18 cellular contexts compared by ENCODE assay signal in genomic region chr4:94648699-94649098, GRCh38.
DNase-seq lines count a peak whose midpoint lies in the region; ATAC-seq, FAIRE-seq and TF ChIP-seq lines count a peak whose summit lies in the region.
"Had no signal": no experiment of that assay in that cellular context is flagged by ENCODE, and none has a peak within 500 bp of the region (broad histone marks: within the 10 kb centered on the region; RNA-seq: fewer than 3 reads in every experiment).

No MANE protein-coding gene starts in this region.

- H3K4me1 ChIP-seq in A549: peaks cover 63% of the 10 kb centered on the region
- no peaks in the 10 kb centered on the region for H3K4me1 ChIP-seq in HEK293 (ENCODE audit: control insufficient read depth, insufficient read depth, low read length)
- H3K4me1 ChIP-seq in A673 (ENCODE audit: insufficient read depth, low read length, poor library complexity, severe bottlenecking): peaks cover 8% of the 10 kb centered on the region

- H3K4me2 ChIP-seq in A549: no peak overlapping the region
- H3K4me2 ChIP-seq: GM23338 had no signal

- H3K4me1 Mint-ChIP-seq in chondrocyte (ENCODE audit: low read depth) (peaks cover 35% of the 10 kb centered on the region), osteocyte (ENCODE audit: unreplicated experiment) (peaks cover 22% of the 10 kb centered on the region)
- H3K4me1 Mint-ChIP-seq: CD4-positive, alpha-beta memory T cell; GM23338 had no signal

- H3K9me3 Mint-ChIP-seq in chondrocyte (ENCODE audit: low read depth) (no peaks in the 10 kb centered on the region), osteocyte (ENCODE audit: unreplicated experiment) (no peaks in the 10 kb centered on the region)
- H3K9me3 Mint-ChIP-seq: CD14-positive monocyte; CD4-positive, alpha-beta memory T cell; GM23338; HFFc6 had no signal

- H3K27ac Mint-ChIP-seq in chondrocyte (ENCODE audit: unreplicated experiment) (peak overlapping the region; percentile 29), osteocyte (ENCODE audit: unreplicated experiment) (peak overlapping the region; percentile 31)
- H3K27ac Mint-ChIP-seq: CD4-positive, alpha-beta memory T cell; GM23338 had no signal

- TF ChIP-seq EP300 in A549 (IDR thresholded peaks at IDR 0.05): no peak

- no peak for FAIRE-seq in A549 (lab: Jason Lieb, UNC)
- FAIRE-seq: GM12892, GM18507, H54 had no signal

- ATAC-seq in A549 (no peak), GM19035 (IDR thresholded peaks at IDR 0.05; ENCODE audit: unreplicated experiment) (no peak)
- ATAC-seq: GM23338 had no signal

- no peak for TF ChIP-seq POLR2A in A549 (IDR thresholded peaks at IDR 0.05; ENCODE audit: low read length)

- H3K27me3 Mint-ChIP-seq in chondrocyte (ENCODE audit: low read depth) (no peaks in the 10 kb centered on the region), osteocyte (ENCODE audit: unreplicated experiment) (no peaks in the 10 kb centered on the region)
- H3K27me3 Mint-ChIP-seq: CD4-positive, alpha-beta memory T cell had no signal

- H3K4me3 ChIP-seq in A549: no peak overlapping the region
- no peak overlapping the region for H3K4me3 ChIP-seq in HEK293 (ENCODE audit: low read depth, low read length)
- no peak overlapping the region for H3K4me3 ChIP-seq in A673 (ENCODE audit: low read depth, low read length, poor library complexity, severe bottlenecking)
- H3K4me3 ChIP-seq: GM23338 had no signal

- POLR2A ChIA-PET in A549 (lab: Yijun Ruan, JAX) (no interaction called here), HEK293 (lab: Yijun Ruan, JAX) (no interaction called here), A673 (lab: Charles Lee; ENCODE audit: low non-redundant PET) (no interaction called here)

- CTCF ChIA-PET in A549 (lab: Yijun Ruan, JAX): interaction anchor here (0.8 to 1.0 kb wide), 3 partner anchors 19 to 83 kb away, joined by 3 read pairs; no protein-coding TSS in a partner anchor
- CTCF ChIA-PET in HEK293 (lab: Yijun Ruan, JAX): no interaction called here
- CTCF ChIA-PET in A673 (lab: Charles Lee): no interaction called here

- no peaks in the 10 kb centered on the region for H3K27me3 ChIP-seq in A673 (replicated peaks; ENCODE audit: insufficient read depth, low read depth, low read length, poor library complexity)

- DNase-seq in A549 (ENCODE audit: low read depth in 1 of 2, low spot score in 1 of 2) (no peak), chondrocyte (ENCODE audit: low spot score) (no peak), osteocyte (ENCODE audit: extremely low spot score, unreplicated experiment) (no peak), A673 (ENCODE audit: low spot score) (no peak), NCI-H128 (lab: John Stamatoyannopoulos, UW; ENCODE audit: unreplicated experiment) (no peak)
- DNase-seq: AML-193; CD4-positive, alpha-beta memory T cell; DMS153; DMS79; GDM1; HFFc6 had no signal

- H3K27ac ChIP-seq in A549 (peak overlapping the region; percentile 84 to 88), HEK293 (ENCODE audit: extremely low read depth, low read depth, low read length) (no peak overlapping the region), A673 (ENCODE audit: low read depth, low read length, poor library complexity, severe bottlenecking) (no peak overlapping the region)

- H3K9me3 ChIP-seq in A549 (no peaks in the 10 kb centered on the region), HEK293 (ENCODE audit: control insufficient read depth, insufficient read depth, low read depth, low read length) (no peaks in the 10 kb centered on the region), A673 (ENCODE audit: low read depth, low read length, poor library complexity, severe bottlenecking) (no peaks in the 10 kb centered on the region)

- peaks cover 0 to 3% of the 10 kb centered on the region in 2 experiments; a peak in 1 of 3 replicates for H3K36me3 ChIP-seq in HEK293 (ENCODE audit: control insufficient read depth in 2 of 2, insufficient read depth in 1 of 2, low read length in 2 of 2)
- H3K36me3 ChIP-seq in A673 (ENCODE audit: insufficient read depth, low read length, poor library complexity, severe bottlenecking): peaks cover 17% of the 10 kb centered on the region

- no peak for TF ChIP-seq RAD21 in A549 (conservative IDR thresholded peaks at IDR 0.05 in 1 of 2, IDR thresholded peaks at IDR 0.05 in 1 of 2)

- H3K4me3 Mint-ChIP-seq in chondrocyte (ENCODE audit: unreplicated experiment) (no peak overlapping the region), osteocyte (ENCODE audit: unreplicated experiment) (no peak overlapping the region)
- H3K4me3 Mint-ChIP-seq: CD14-positive monocyte; CD4-positive, alpha-beta memory T cell; GM23338; HFFc6 had no signal

- TF ChIP-seq CTCF in A549 (IDR thresholded peaks at IDR 0.05) (no peak), HEK293 (tag by site-specific recombination; IDR thresholded peaks at IDR 0.05) (no peak), chondrocyte (IDR thresholded peaks at IDR 0.05) (no peak), osteocyte (IDR thresholded peaks at IDR 0.05) (no peak), A673 (conservative IDR thresholded peaks at IDR 0.05; ENCODE audit: low read depth, low read length) (no peak)

- intact Hi-C loops in A673 (cut with micrococcal nuclease; ENCODE audit: unreplicated experiment): no loop called here

- 88% methylated on average over 7 of the region's 7 CpGs for WGBS in A549 (ENCODE audit: missing lambda C conversion rate)

- BruUV-seq in A673 (replicated peaks; lab: Mats Ljungman, UMichigan): no TSS peak

- H3K36me3 Mint-ChIP-seq in chondrocyte (ENCODE audit: low read depth) (peaks cover 40% of the 10 kb centered on the region), osteocyte (ENCODE audit: unreplicated experiment) (peaks cover 61% of the 10 kb centered on the region)

TF ChIP-seq in A549, 52 proteins besides CTCF, POLR2A, EP300 and RAD21:
- TF ChIP-seq CBX8 (IDR thresholded peaks at IDR 0.05): no peak
- no peak for TF ChIP-seq ATOH8 (CRISPR knock-in tag; IDR thresholded peaks at IDR 0.05; ENCODE audit: low read depth)
- no peak for TF ChIP-seq FOSL2 (IDR thresholded peaks at IDR 0.05)
- TF ChIP-seq FOSL2 (CRISPR knock-in tag; IDR thresholded peaks at IDR 0.05): no peak
- TF ChIP-seq ZSCAN20 (CRISPR knock-in tag; IDR thresholded peaks at IDR 0.05): no peak
- TF ChIP-seq TP53 (CRISPR knock-in tag; IDR thresholded peaks at IDR 0.05): no peak

TF ChIP-seq in HEK293, 187 proteins besides CTCF, POLR2A, EP300 and RAD21:
- TF ChIP-seq ZNF302 (tag by site-specific recombination; IDR thresholded peaks at IDR 0.05; ENCODE audit: low read depth): no peak
- peak; percentile 90 for TF ChIP-seq ZNF10 (tag by site-specific recombination; IDR thresholded peaks at IDR 0.05)

Comparison
In these comparisons a context has a peak if more than half of its experiments do, and no peak if none do; other contexts are left out.
1. H3K27ac ChIP-seq: peak in A549 (2 of 2); none in HEK293 (single experiment) and A673 (single experiment).